In the genomic region with DNA sequence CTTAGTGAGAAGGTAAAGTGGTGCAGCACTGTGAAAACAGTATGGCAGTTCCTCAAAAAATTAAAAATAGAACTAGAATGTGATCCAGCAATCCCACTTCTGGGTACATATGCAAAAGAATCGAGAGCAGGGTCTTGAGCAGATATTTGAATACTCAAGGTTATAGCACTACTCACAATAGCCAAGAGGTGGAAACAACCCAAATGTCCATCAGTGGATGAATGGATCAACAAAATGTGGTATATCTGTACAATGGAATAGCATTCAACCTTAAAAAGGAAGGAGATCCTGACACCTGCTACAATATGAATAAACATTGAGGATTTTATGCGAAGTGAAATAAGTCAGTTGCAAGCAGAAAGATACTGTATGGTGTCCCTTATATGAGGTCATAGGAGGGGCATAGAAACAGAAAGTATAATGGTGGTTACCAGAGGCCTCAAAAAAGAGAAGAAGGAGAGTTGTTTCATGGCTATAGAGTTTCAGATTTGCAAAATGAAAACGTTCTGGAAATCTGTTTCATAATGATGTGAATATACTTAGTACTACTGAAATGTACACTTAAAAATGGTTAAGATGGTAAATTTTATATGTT, we compare ENCODE assay signal across 9 cellular contexts.
DNase-seq lines count a peak whose midpoint lies in the region; ATAC-seq and TF ChIP-seq lines count a peak whose summit lies in the region.
"Had no signal": no experiment of that assay in that cellular context is flagged by ENCODE, and none has a peak within 500 bp of the region (broad histone marks: within the 10 kb centered on the region; RNA-seq: fewer than 3 reads in every experiment).

No MANE protein-coding gene starts in this region.

- H3K36me3 Mint-ChIP-seq in HFFc6 (ENCODE audit: low read depth) = no peaks in the 10 kb centered on the region

- TF ChIP-seq CTCF in heart left ventricle (IDR thresholded peaks at IDR 0.05) = no peak
- no peak for TF ChIP-seq CTCF in HFFc6 (IDR thresholded peaks at IDR 0.05)

- DNase-seq in heart left ventricle (no peak), cardiac septum (ENCODE audit: low spot score) (no peak), NOMO-1 (lab: John Stamatoyannopoulos, UW; ENCODE audit: unreplicated experiment in 2 of 2) (peak; percentile 66 to 87), GOT3 (lab: John Stamatoyannopoulos, UW) (no peak), HFFc6 (no peak)
- DNase-seq in activated CD4-positive, alpha-beta T cell treated with anti-CD3 and anti-CD28 coated beads for 48 hours = no peak

- no peaks in the 10 kb centered on the region for H3K36me3 ChIP-seq in heart left ventricle
- no peaks in the 10 kb centered on the region for H3K36me3 ChIP-seq in stomach smooth muscle (ENCODE audit: control insufficient read depth in 2 of 2, insufficient read depth in 2 of 2, low read length in 2 of 2)
- H3K36me3 ChIP-seq: HAP-1 had no signal

- H3K27ac Mint-ChIP-seq in HFFc6 = no peak overlapping the region

- H3K4me1 ChIP-seq in heart left ventricle = peaks cover 0 to 37% (median 23%) of the 10 kb centered on the region in 12 donors
- H3K4me1 ChIP-seq in stomach smooth muscle (ENCODE audit: control insufficient read depth, insufficient read depth, low read length) = peaks cover 28% of the 10 kb centered on the region

- TF ChIP-seq POLR2A in heart left ventricle (IDR thresholded peaks at IDR 0.05) = no peak

- no peaks in the 10 kb centered on the region for H3K9me3 Mint-ChIP-seq in HFFc6

- H3K27me3 ChIP-seq in heart left ventricle = no peaks in the 10 kb centered on the region
- H3K27me3 ChIP-seq in stomach smooth muscle (ENCODE audit: control insufficient read depth in 1 of 2, insufficient read depth in 2 of 2, low read length in 2 of 2) = no peaks in the 10 kb centered on the region

- no peak overlapping the region for H3K9ac ChIP-seq in stomach smooth muscle (ENCODE audit: low read length in 2 of 2)

- intact Hi-C loops in heart left ventricle (cut with DNase I) (loop anchor here in 4 of 10 donors (2.0 to 5.0 kb wide), 4 partner anchors 33 to 117 kb away; no protein-coding TSS in a partner anchor), cardiac septum (cut with DNase I) (no loop called here)

- H3K4me1 Mint-ChIP-seq in HFFc6 (ENCODE audit: low read depth) = peaks cover 8% of the 10 kb centered on the region

- H3K4me3 ChIP-seq in heart left ventricle (no peak overlapping the region), stomach smooth muscle (ENCODE audit: low read length in 2 of 2) (no peak overlapping the region)
- H3K4me3 ChIP-seq: HAP-1 had no signal

- WGBS in heart left ventricle, 4 donors = 58 to 67% (median 62%) methylated on average over 3 of the region's 3 CpGs

- no peak overlapping the region for H3K4me3 Mint-ChIP-seq in HFFc6

- peaks cover 23% of the 10 kb centered on the region for H3K27me3 Mint-ChIP-seq in HFFc6 (ENCODE audit: insufficient read depth)

- H3K9me3 ChIP-seq in heart left ventricle = no peaks in the 10 kb centered on the region
- no peaks in the 10 kb centered on the region for H3K9me3 ChIP-seq in stomach smooth muscle (ENCODE audit: control insufficient read depth in 2 of 2, low read length in 2 of 2)
- H3K9me3 ChIP-seq: HAP-1 had no signal

- ATAC-seq in heart left ventricle (no peak), HG02870 (IDR thresholded peaks at IDR 0.05; ENCODE audit: unreplicated experiment) (peak; percentile 96)

- H3K27ac ChIP-seq in heart left ventricle (peak overlapping the region; percentile 10 to 94 (median 82)), stomach smooth muscle (ENCODE audit: low read length) (peak overlapping the region; percentile 69)

Comparison
In these comparisons a context has a peak if more than half of its experiments do, and no peak if none do; other contexts are left out.
1. DNase-seq: peak in NOMO-1 (2 of 2); none in heart left ventricle (0 of 5), cardiac septum (single experiment), GOT3 (single experiment), activated CD4-positive, alpha-beta T cell treated with anti-CD3 and anti-CD28 coated beads for 48 hours (single experiment) and HFFc6 (single experiment).